1 cellular context compared by ENCODE assay signal in genomic region chr2:200628461-200628860, GRCh38. TPM values are rescaled to one million over a fixed set of nuclear protein-coding genes. Genes with fewer than 3 reads are reported as not detected.
"Had no signal": no experiment of that assay in that cellular context is flagged by ENCODE, and none has a peak within 500 bp of the region (broad histone marks: within the 10 kb centered on the region; RNA-seq: fewer than 3 reads in every experiment).

No MANE protein-coding gene starts in this region.

RNA-seq across cellular contexts. Expression of gene AOX1, which starts 42.6 kb away (rescaled TPM):
- total RNA-seq: activated naive CD8-positive, alpha-beta T cell treated with anti-CD3 and anti-CD28 coated beads, Interleukin-2, amount 10 ng/mL, durations not matched to agents 7 days and 5 days had no signal
